ENCODE assay signal across 11 cellular contexts in the genomic region with DNA sequence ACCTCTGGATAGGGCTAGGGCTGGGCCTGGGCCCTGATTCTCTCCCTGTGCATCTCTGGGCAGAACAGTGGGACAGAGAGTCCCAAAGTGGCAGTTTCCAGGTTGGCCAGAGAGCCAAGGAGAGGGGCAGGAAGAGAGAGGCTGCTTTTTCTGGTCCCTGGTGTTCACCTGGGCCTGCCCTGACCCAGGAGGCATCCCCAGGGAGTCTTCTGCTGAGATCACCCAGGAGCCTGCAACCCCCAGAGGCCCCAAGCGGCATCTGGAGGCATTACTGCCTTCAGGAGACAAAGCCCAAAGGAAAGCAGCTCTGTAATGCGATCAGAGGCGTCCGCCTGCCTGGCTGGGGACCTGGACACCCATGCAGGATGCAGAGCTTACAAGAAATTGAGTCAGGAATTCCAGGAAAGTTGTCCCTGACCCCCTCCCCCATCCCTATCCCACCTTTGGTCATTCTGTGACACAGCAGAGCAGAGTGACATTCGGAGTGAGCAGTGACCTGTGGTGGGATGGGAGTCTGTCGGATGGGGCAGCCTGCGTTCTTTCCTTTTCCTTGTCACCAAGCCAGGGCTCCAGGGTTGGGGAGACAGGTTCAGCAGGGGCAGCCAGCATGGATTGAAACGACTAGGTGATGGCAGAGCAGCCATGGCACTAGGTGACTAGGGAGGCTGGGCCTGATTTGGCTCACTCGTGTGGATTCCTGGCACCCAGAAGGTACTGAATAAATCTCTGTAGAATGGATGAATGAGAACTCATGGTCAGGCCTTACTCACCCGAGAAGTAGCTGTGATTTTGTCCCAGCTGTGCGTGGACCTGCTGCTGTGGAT. TPM values are rescaled to one million over a fixed set of nuclear protein-coding genes. Genes with fewer than 3 reads are reported as not detected.
A peak's percentile ranks its signal among the peaks of the same experiment; 100 is the strongest.
DNase-seq lines count a peak whose midpoint lies in the region; ATAC-seq and TF ChIP-seq lines count a peak whose summit lies in the region.
"Had no signal": no experiment of that assay in that cellular context is flagged by ENCODE, and none has a peak within 500 bp of the region (broad histone marks: within the 10 kb centered on the region; RNA-seq: fewer than 3 reads in every experiment).

No MANE protein-coding gene starts in this region.

- H2BK20ac ChIP-seq in IMR-90 (ENCODE audit: low read depth, low read length) = no peak overlapping the region

- no peak for TF ChIP-seq CTCF in IMR-90 (conservative IDR thresholded peaks at IDR 0.05; ENCODE audit: low read depth, low read length)
- peak; percentile 10 for TF ChIP-seq CTCF in brain microvascular endothelial cell (IDR thresholded peaks at IDR 0.05; ENCODE audit: low read depth, low read length, missing control alignments)
- TF ChIP-seq CTCF in neural crest cell (conservative IDR thresholded peaks at IDR 0.05) = peak; percentile 34
- TF ChIP-seq CTCF in GM20000 (IDR thresholded peaks at IDR 0.05; ENCODE audit: extremely low read depth, missing control alignments) = no peak

- H4K5ac ChIP-seq in IMR-90 (ENCODE audit: low read depth, low read length) = no peak overlapping the region

- peaks cover 6 to 32% of the 10 kb centered on the region in 2 experiments; a peak in 3 of 4 replicates for H3K79me1 ChIP-seq in IMR-90 (ENCODE audit: low read depth in 1 of 2, low read length in 2 of 2)

- dilution Hi-C loops in IMR-90 (cut with HindIII; ENCODE audit: low sequenced_read_pairs, unreplicated experiment) = no loop called here

- H3K36me3 ChIP-seq in IMR-90 (ENCODE audit: control insufficient read depth, insufficient read depth, low read length) (no peaks in the 10 kb centered on the region), brain microvascular endothelial cell (replicated peaks) (no peaks in the 10 kb centered on the region)
- H3K36me3 ChIP-seq: thyroid gland had no signal

- no peak overlapping the region for H3K4me2 ChIP-seq in IMR-90 (ENCODE audit: low read depth, low read length)

- H3K4me3 ChIP-seq in IMR-90 (ENCODE audit: insufficient read depth, low read depth, low read length) = no peak overlapping the region
- no peak overlapping the region for H3K4me3 ChIP-seq in brain microvascular endothelial cell (ENCODE audit: low read depth, low read length)
- H3K4me3 ChIP-seq: thyroid gland had no signal

- no peak overlapping the region for H2BK15ac ChIP-seq in IMR-90 (ENCODE audit: low read depth, low read length)

- peaks cover 43% of the 10 kb centered on the region; the same call in 1 of the 2 replicates for H4K20me1 ChIP-seq in IMR-90 (ENCODE audit: insufficient read depth, low read length)

- H3K4me1 Mint-ChIP-seq in neural crest cell = peaks cover 4% of the 10 kb centered on the region

- no peak overlapping the region for H3K14ac ChIP-seq in IMR-90 (replicated peaks; ENCODE audit: low read depth, low read length)

- no peaks in the 10 kb centered on the region for H3K9me3 Mint-ChIP-seq in neural crest cell
- H3K9me3 Mint-ChIP-seq: T-cell had no signal

- in situ Hi-C loops in IMR-90 (cut with MboI; ENCODE audit: low sequenced_read_pairs) (no loop called here), brain microvascular endothelial cell (cut with HindIII; ENCODE audit: low pct_ligation_motif_present, low sequenced_read_pairs) (no loop called here)

- no peak overlapping the region for H3K56ac ChIP-seq in IMR-90 (ENCODE audit: extremely low read depth, insufficient read depth, low read length)

- no peak for TF ChIP-seq POLR2A in IMR-90 (IDR thresholded peaks at IDR 0.05; ENCODE audit: low read depth, low read length)

- no peak overlapping the region for H3K4ac ChIP-seq in IMR-90 (ENCODE audit: low read depth, low read length)

- H3K36me3 Mint-ChIP-seq in neural crest cell (ENCODE audit: low read depth) = no peaks in the 10 kb centered on the region
- H3K36me3 Mint-ChIP-seq: naive thymus-derived CD4-positive, alpha-beta T cell; T-cell had no signal

- DNase-seq in D341Med (ENCODE audit: low spot score) = peak; percentile 75
- peak; percentile 79 for DNase-seq in IMR-90
- DNase-seq in brain microvascular endothelial cell = no peak
- DNase-seq in neural crest cell (ENCODE audit: low read depth, low spot score) = no peak
- DNase-seq in activated naive CD4-positive, alpha-beta T cell treated with anti-CD3 and anti-CD28 coated beads, Interleukin-2, amount 50 U/mL, for 16 hours = no peak
- no peak for DNase-seq in NCI-H1694 treated with DMSO at 0.1 percent for 48 hours (lab: John Stamatoyannopoulos, UW)
- no peak for DNase-seq in GM20000 (ENCODE audit: low spot score)
- DNase-seq: naive thymus-derived CD4-positive, alpha-beta T cell; T-cell; thyroid gland had no signal

- peak overlapping the region; percentile 37; the same call in 1 of the 2 replicates for H2AK5ac ChIP-seq in IMR-90 (ENCODE audit: low read depth, low read length)

- H3K27ac Mint-ChIP-seq in neural crest cell (ENCODE audit: unreplicated experiment) = no peak overlapping the region
- H3K27ac Mint-ChIP-seq: naive thymus-derived CD4-positive, alpha-beta T cell; T-cell had no signal

- no TSS peak for BruUV-seq in IMR-90 (replicated peaks; lab: Mats Ljungman, UMichigan)

- H3K27ac ChIP-seq in IMR-90 (ENCODE audit: insufficient read depth, low read length) (no peak overlapping the region), brain microvascular endothelial cell (no peak overlapping the region)
- H3K27ac ChIP-seq: thyroid gland had no signal

- H3K23ac ChIP-seq in IMR-90 (ENCODE audit: low read depth, low read length) = no peak overlapping the region

- H3K9me1 ChIP-seq in IMR-90 (ENCODE audit: insufficient read depth, low read length) = peaks cover 13% of the 10 kb centered on the region; the same call in 1 of the 2 replicates

- H3K27me3 Mint-ChIP-seq in neural crest cell (ENCODE audit: low read depth) = peaks cover 27% of the 10 kb centered on the region

- H2BK5ac ChIP-seq in IMR-90 (ENCODE audit: low read depth, low read length, poor library complexity, severe bottlenecking) = no peak overlapping the region

- no peak overlapping the region for H4K91ac ChIP-seq in IMR-90 (ENCODE audit: insufficient read depth, low read depth, low read length)

- no peak for TF ChIP-seq RAD21 in IMR-90 (IDR thresholded peaks at IDR 0.05; ENCODE audit: low read length)

- no peak overlapping the region for H2BK120ac ChIP-seq in IMR-90 (ENCODE audit: low read depth, low read length)

- WGBS in IMR-90 (ENCODE audit: extremely low coverage in 2 of 2, insufficient read length in 1 of 2), 2 experiments = 20% methylated on average over 1 of the region's 11 CpGs; no CpG with 5 or more reads in 1 of the 2 experiments

- H2AFZ ChIP-seq in IMR-90 (replicated peaks; ENCODE audit: low read length, poor library complexity) = no peak overlapping the region

- H3K9me3 ChIP-seq in IMR-90 (ENCODE audit: control insufficient read depth, insufficient read depth, low read length) = no peaks in the 10 kb centered on the region
- H3K9me3 ChIP-seq: thyroid gland had no signal

- H3K4me3 Mint-ChIP-seq in neural crest cell = no peak overlapping the region
- H3K4me3 Mint-ChIP-seq: naive thymus-derived CD4-positive, alpha-beta T cell; T-cell had no signal

- peak; percentile 59 for ATAC-seq in IMR-90 (ENCODE audit: low read depth)
- ATAC-seq in GM18519 (IDR thresholded peaks at IDR 0.05; ENCODE audit: low FRiP score, unreplicated experiment) = no peak
- ATAC-seq: naive thymus-derived CD4-positive, alpha-beta T cell; T-cell had no signal

- intact Hi-C loops in IMR-90 (cut with micrococcal nuclease) = no loop called here

- no peak overlapping the region for H4K8ac ChIP-seq in IMR-90 (ENCODE audit: low read depth in 2 of 2, low read length in 2 of 2)

- POLR2A ChIA-PET in IMR-90 (lab: Charles Lee; ENCODE audit: unreplicated experiment) = no interaction called here

- H3K27me3 ChIP-seq in IMR-90 (ENCODE audit: control insufficient read depth, insufficient read depth, low read length) = no peaks in the 10 kb centered on the region
- H3K27me3 ChIP-seq in brain microvascular endothelial cell (replicated peaks) = no peaks in the 10 kb centered on the region
- H3K27me3 ChIP-seq: thyroid gland had no signal

- H3K18ac ChIP-seq in IMR-90 (ENCODE audit: low read depth, low read length) = no peak overlapping the region

- H3K9ac ChIP-seq in IMR-90 (ENCODE audit: low read depth, low read length) = no peak overlapping the region

- no peak overlapping the region for H2AK9ac ChIP-seq in IMR-90 (replicated peaks; ENCODE audit: low read depth, low read length, poor library complexity)

- CTCF ChIA-PET in IMR-90 (lab: Yijun Ruan, JAX) = interaction anchor here (0.6 to 1.8 kb wide), 5 partner anchors 10 to 629 kb away, joined by 3 to 5 read pairs (median 4); no protein-coding TSS in a partner anchor

- peaks cover 12% of the 10 kb centered on the region for H3K4me1 ChIP-seq in IMR-90 (ENCODE audit: control insufficient read depth, insufficient read depth, low read length)

TF ChIP-seq in IMR-90, 13 proteins besides CTCF, POLR2A, EP300 and RAD21 (continues in another document):
- no peak for TF ChIP-seq MXI1 (IDR thresholded peaks at IDR 0.05; ENCODE audit: borderline replicate concordance, low read depth, low read length)
- TF ChIP-seq MAZ (IDR thresholded peaks at IDR 0.05; ENCODE audit: borderline replicate concordance, low read depth, low read length) = no peak
- TF ChIP-seq MAFK (IDR thresholded peaks at IDR 0.05; ENCODE audit: low read depth, low read length) = no peak
- TF ChIP-seq, protein P1, sequence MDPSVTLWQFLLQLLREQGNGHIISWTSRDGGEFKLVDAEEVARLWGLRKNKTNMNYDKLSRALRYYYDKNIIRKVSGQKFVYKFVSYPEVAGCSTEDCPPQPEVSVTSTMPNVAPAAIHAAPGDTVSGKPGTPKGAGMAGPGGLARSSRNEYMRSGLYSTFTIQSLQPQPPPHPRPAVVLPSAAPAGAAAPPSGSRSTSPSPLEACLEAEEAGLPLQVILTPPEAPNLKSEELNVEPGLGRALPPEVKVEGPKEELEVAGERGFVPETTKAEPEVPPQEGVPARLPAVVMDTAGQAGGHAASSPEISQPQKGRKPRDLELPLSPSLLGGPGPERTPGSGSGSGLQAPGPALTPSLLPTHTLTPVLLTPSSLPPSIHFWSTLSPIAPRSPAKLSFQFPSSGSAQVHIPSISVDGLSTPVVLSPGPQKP (IDR thresholded peaks at IDR 0.05; ENCODE audit: borderline replicate concordance, low read depth, low read length) = no peak
- no peak for TF ChIP-seq BHLHE40 (IDR thresholded peaks at IDR 0.05; ENCODE audit: low read depth, low read length)
- no peak for TF ChIP-seq RCOR1 (IDR thresholded peaks at IDR 0.05; ENCODE audit: insufficient replicate concordance, low read length)
- TF ChIP-seq CHD1 (IDR thresholded peaks at IDR 0.05; ENCODE audit: low read depth, low read length) = no peak
- no peak for TF ChIP-seq RFX5 (IDR thresholded peaks at IDR 0.05; ENCODE audit: low read depth, low read length)

RNA-seq across cellular contexts. Expression of gene UNC5B, which starts 10.4 kb away (rescaled TPM):
- total RNA-seq in IMR-90 (2012; rRNA removed) (1.4 and 1.6 TPM in 2 replicates), neural crest cell (1.3 TPM in 2 replicates)
- 4.2 and 4.4 TPM in 2 replicates for polyA plus RNA-seq in IMR-90 (2012; rRNA removed)
- polyA plus RNA-seq in IMR-90 (2012; cell fraction: cytosol; rRNA removed) = 3.2 and 6.3 TPM in 2 replicates
- polyA plus RNA-seq in IMR-90 (2012; cell fraction: nucleus; rRNA removed; ENCODE audit: low replicate concordance) = 6.9 and 11.9 TPM in 2 replicates
- polyA plus RNA-seq: naive thymus-derived CD4-positive, alpha-beta T cell had no signal

Comparison
In these comparisons a context has a peak if more than half of its experiments do, and no peak if none do; other contexts are left out.
1. DNase-seq: peak in D341Med (single experiment) and IMR-90 (single experiment); none in brain microvascular endothelial cell (single experiment), neural crest cell (single experiment), activated naive CD4-positive, alpha-beta T cell treated with anti-CD3 and anti-CD28 coated beads, Interleukin-2, amount 50 U/mL, for 16 hours (single experiment), NCI-H1694 treated with DMSO at 0.1 percent for 48 hours (single experiment) and GM20000 (single experiment).
2. CTCF ChIP-seq: peak in brain microvascular endothelial cell (single experiment) and neural crest cell (single experiment); none in IMR-90 (single experiment) and GM20000 (single experiment).